Comparison of ENCODE assay signal across 8 cellular contexts in genomic region chr4:59553063-59553738, GRCh38.
DNase-seq lines count a peak whose midpoint lies in the region; ATAC-seq, FAIRE-seq and TF ChIP-seq lines count a peak whose summit lies in the region.

No MANE protein-coding gene starts in this region.

- peaks cover 14% of the 10 kb centered on the region for H3K9me3 Mint-ChIP-seq in activated T-cell treated with anti-CD3 and anti-CD28 coated beads, Interleukin-2, amount 50 U/mL, for 24 hours

- TF ChIP-seq CTCF in kidney (IDR thresholded peaks at IDR 0.05; ENCODE audit: borderline replicate concordance, extremely low read depth, insufficient read depth) (no peak), sigmoid colon (IDR thresholded peaks at IDR 0.05) (no peak), uterus (IDR thresholded peaks at IDR 0.05) (no peak)

- ATAC-seq in GM18508 (IDR thresholded peaks at IDR 0.05; ENCODE audit: insufficient read depth, unreplicated experiment) (peak; percentile 76), HG02678 (IDR thresholded peaks at IDR 0.05; ENCODE audit: unreplicated experiment) (peak; percentile 99)

- H3K4me1 ChIP-seq in kidney (ENCODE audit: control insufficient read depth in 1 of 2, insufficient read depth in 1 of 2, low read depth in 1 of 2, low read length in 2 of 2): no peaks in the 10 kb centered on the region
- no peaks in the 10 kb centered on the region for H3K4me1 ChIP-seq in sigmoid colon
- no peaks in the 10 kb centered on the region for H3K4me1 ChIP-seq in uterus

- WGBS in sigmoid colon, 2 donors: 28 to 65% methylated on average over 2 of the region's 2 CpGs

- no peak overlapping the region for H3K27ac Mint-ChIP-seq in activated T-cell treated with anti-CD3 and anti-CD28 coated beads, Interleukin-2, amount 50 U/mL, for 24 hours

- H3K27me3 ChIP-seq in sigmoid colon (no peaks in the 10 kb centered on the region), uterus (no peaks in the 10 kb centered on the region)

- H3K4me3 Mint-ChIP-seq in activated T-cell treated with anti-CD3 and anti-CD28 coated beads, Interleukin-2, amount 50 U/mL, for 24 hours: no peak overlapping the region

- no peak for FAIRE-seq in kidney (lab: Jason Lieb, UNC)

- no peak overlapping the region for H3K4me3 ChIP-seq in kidney (ENCODE audit: low read length in 2 of 2)
- H3K4me3 ChIP-seq in sigmoid colon: no peak overlapping the region
- H3K4me3 ChIP-seq in uterus: no peak overlapping the region

- no peaks in the 10 kb centered on the region for H3K27me3 Mint-ChIP-seq in activated T-cell treated with anti-CD3 and anti-CD28 coated beads, Interleukin-2, amount 50 U/mL, for 24 hours

- no peak overlapping the region for H3K9ac ChIP-seq in kidney (ENCODE audit: low read length in 2 of 2)

- H3K36me3 ChIP-seq in kidney (ENCODE audit: control insufficient read depth in 1 of 2, insufficient read depth in 2 of 2, low read length in 2 of 2): no peaks in the 10 kb centered on the region
- no peaks in the 10 kb centered on the region for H3K36me3 ChIP-seq in sigmoid colon
- H3K36me3 ChIP-seq in uterus: no peaks in the 10 kb centered on the region

- no peaks in the 10 kb centered on the region for H3K36me3 Mint-ChIP-seq in activated T-cell treated with anti-CD3 and anti-CD28 coated beads, Interleukin-2, amount 50 U/mL, for 24 hours (ENCODE audit: low read depth)

- DNase-seq in OCI-M1 (lab: John Stamatoyannopoulos, UW) (peak; percentile 81), glomerular visceral epithelial cell (ENCODE audit: extremely low spot score) (peak; percentile 41), kidney (no peak), sigmoid colon (no peak), uterus (no peak)
- no peak for DNase-seq in activated T-cell treated with anti-CD3 and anti-CD28 coated beads, Interleukin-2, amount 50 U/mL, for 24 hours

- no peak for TF ChIP-seq EP300 in sigmoid colon (IDR thresholded peaks at IDR 0.05)

- H3K9me3 ChIP-seq in kidney (ENCODE audit: control insufficient read depth in 1 of 2, low read length in 2 of 2): no peaks in the 10 kb centered on the region
- H3K9me3 ChIP-seq in sigmoid colon: no peaks in the 10 kb centered on the region
- no peaks in the 10 kb centered on the region for H3K9me3 ChIP-seq in uterus

- intact Hi-C loops in kidney (cut with DNase I) (no loop called here), sigmoid colon (cut with DNase I) (no loop called here), uterus (cut with DNase I; ENCODE audit: low total_unique reads) (no loop called here)

- peaks cover 4% of the 10 kb centered on the region for H3K4me1 Mint-ChIP-seq in activated T-cell treated with anti-CD3 and anti-CD28 coated beads, Interleukin-2, amount 50 U/mL, for 24 hours (ENCODE audit: low read depth)

- TF ChIP-seq POLR2A in sigmoid colon (IDR thresholded peaks at IDR 0.05): no peak
- no peak for TF ChIP-seq POLR2A in uterus (IDR thresholded peaks at IDR 0.05)

- H3K27ac ChIP-seq in kidney (ENCODE audit: low read depth in 2 of 2, low read length in 2 of 2) (no peak overlapping the region), sigmoid colon (no peak overlapping the region), uterus (no peak overlapping the region)

Comparison
In these comparisons a context has a peak if more than half of its experiments do, and no peak if none do; other contexts are left out.
1. DNase-seq: peak in OCI-M1 (single experiment) and glomerular visceral epithelial cell (single experiment); none in activated T-cell treated with anti-CD3 and anti-CD28 coated beads, Interleukin-2, amount 50 U/mL, for 24 hours (single experiment), kidney (single experiment), sigmoid colon (single experiment) and uterus (0 of 2).